In genomic region chr2:197453123-197453913, GRCh38 we compare ENCODE assay signal across 1 cellular context.
TF ChIP-seq lines count a peak whose summit lies in the region.

Gene COQ10B (plus strand): TSS chr2:197453552. CDS start chr2:197453561, 9 bp downstream.

TF ChIP-seq in HepG2, 621 proteins besides CTCF, POLR2A, EP300 and RAD21 (continued from another document and continues in another):
- TF ChIP-seq ARID4A (CRISPR knock-in tag; IDR thresholded peaks at IDR 0.05; ENCODE audit: borderline replicate concordance) = peak; percentile 97
- no peak; the same call in 1 of the 2 replicates for TF ChIP-seq ZIK1 (CRISPR knock-in tag; IDR thresholded peaks at IDR 0.05; ENCODE audit: borderline replicate concordance, low read depth)
- peak; percentile 92 for TF ChIP-seq ZNF776 (CRISPR knock-in tag; IDR thresholded peaks at IDR 0.05)
- peak; percentile 90; the same call in 1 of the 2 replicates for TF ChIP-seq ZFP82 (CRISPR knock-in tag; IDR thresholded peaks at IDR 0.05; ENCODE audit: borderline replicate concordance)
- no peak for TF ChIP-seq SP140L (CRISPR knock-in tag; IDR thresholded peaks at IDR 0.05; ENCODE audit: borderline replicate concordance)
- peak; percentile 73 for TF ChIP-seq ZXDC (CRISPR knock-in tag; IDR thresholded peaks at IDR 0.05)
- TF ChIP-seq ZNF709 (CRISPR knock-in tag; IDR thresholded peaks at IDR 0.05) = peak; percentile 68; the same call in 1 of the 2 replicates
- TF ChIP-seq ZNF24 (IDR thresholded peaks at IDR 0.05) = no peak
- TF ChIP-seq ZNF253 (CRISPR knock-in tag; IDR thresholded peaks at IDR 0.05; ENCODE audit: borderline replicate concordance) = 0 out of 2 replicates have a peak, but pooled peaks have one; percentile 73
- TF ChIP-seq ZNF747 (CRISPR knock-in tag; IDR thresholded peaks at IDR 0.05; ENCODE audit: borderline replicate concordance) = no peak
- TF ChIP-seq GLI4 (CRISPR knock-in tag; IDR thresholded peaks at IDR 0.05; ENCODE audit: borderline replicate concordance) = no peak
- TF ChIP-seq ZBTB49 (CRISPR knock-in tag; IDR thresholded peaks at IDR 0.05; ENCODE audit: borderline replicate concordance) = 0 out of 2 replicates have a peak, but pooled peaks have one; percentile 19
- TF ChIP-seq CBX1 (IDR thresholded peaks at IDR 0.05; ENCODE audit: low read depth) = peak; percentile 77
- no peak; the same call in 1 of the 2 replicates for TF ChIP-seq KMT2B (CRISPR knock-in tag; IDR thresholded peaks at IDR 0.05)
- peak; percentile 78; the same call in 1 of the 2 replicates for TF ChIP-seq MTA1 (CRISPR knock-in tag; IDR thresholded peaks at IDR 0.05; ENCODE audit: borderline replicate concordance)
- no peak for TF ChIP-seq PREB (CRISPR knock-in tag; IDR thresholded peaks at IDR 0.05)
- TF ChIP-seq PPARG (CRISPR knock-in tag; conservative IDR thresholded peaks at IDR 0.05) = 0 out of 2 replicates have a peak, but pooled peaks have one; percentile 8
- TF ChIP-seq ETS1 (CRISPR knock-in tag; IDR thresholded peaks at IDR 0.05) = no peak
- peak; percentile 87; the same call in 1 of the 2 replicates for TF ChIP-seq ZNF615 (CRISPR knock-in tag; IDR thresholded peaks at IDR 0.05; ENCODE audit: borderline replicate concordance)
- TF ChIP-seq TBX3 (IDR thresholded peaks at IDR 0.05; ENCODE audit: borderline replicate concordance) = no peak
- no peak for TF ChIP-seq ZNF616 (CRISPR knock-in tag; IDR thresholded peaks at IDR 0.05; ENCODE audit: low read depth)
- TF ChIP-seq IRF9 (CRISPR knock-in tag; IDR thresholded peaks at IDR 0.05; ENCODE audit: borderline replicate concordance) = peak; percentile 54; the same call in 1 of the 2 replicates
- peak; percentile 88 for TF ChIP-seq PRDM10 (CRISPR knock-in tag; IDR thresholded peaks at IDR 0.05; ENCODE audit: low read depth)
- TF ChIP-seq IKZF1 (IDR thresholded peaks at IDR 0.05) = no peak
- 0 out of 2 replicates have a peak, but pooled peaks have one; percentile 10 for TF ChIP-seq HOXD1 (CRISPR knock-in tag; IDR thresholded peaks at IDR 0.05)
- peak; percentile 99 for TF ChIP-seq PATZ1 (CRISPR knock-in tag; IDR thresholded peaks at IDR 0.05)
- TF ChIP-seq AHDC1 (CRISPR knock-in tag; IDR thresholded peaks at IDR 0.05; ENCODE audit: borderline replicate concordance) = 0 out of 2 replicates have a peak, but pooled peaks have one; percentile 24
